Comparison of ENCODE assay signal across 9 cellular contexts in genomic region chr16:70577256-70577698, GRCh38. TPM values are rescaled to one million over a fixed set of nuclear protein-coding genes. Genes with fewer than 3 reads are reported as not detected.
A peak's percentile ranks its signal among the peaks of the same experiment; 100 is the strongest.
DNase-seq lines count a peak whose midpoint lies in the region; ATAC-seq, FAIRE-seq and TF ChIP-seq lines count a peak whose summit lies in the region.
"Had no signal": no experiment of that assay in that cellular context is flagged by ENCODE, and none has a peak within 500 bp of the region (broad histone marks: within the 10 kb centered on the region; RNA-seq: fewer than 3 reads in every experiment).

No MANE protein-coding gene starts in this region.

- intact Hi-C loops in ascending aorta (cut with DNase I): loop anchor here (1.0 to 10.0 kb wide), 3 partner anchors 15 to 168 kb away; partner anchors contain the start of gene IL34

- POLR2A ChIA-PET in A549 (lab: Yijun Ruan, JAX): no interaction called here

- CTCF ChIA-PET in A549 (lab: Yijun Ruan, JAX): interaction anchor here (0.6 kb wide), 1 partner anchor 20 kb away, joined by 3 read pairs; no protein-coding TSS in a partner anchor

- FAIRE-seq in A549 (lab: Jason Lieb, UNC): no peak

- DNase-seq in A549 (ENCODE audit: low read depth in 1 of 2, low spot score in 1 of 2) (no peak), HCEC 1CT (peak; percentile 38), ascending aorta (ENCODE audit: low spot score in 2 of 2) (peak; percentile 58 to 96), kidney epithelial cell (ENCODE audit: low read depth) (peak; percentile 50), CD1c-positive myeloid dendritic cell (ENCODE audit: extremely low spot score) (no peak), SK-N-DZ (ENCODE audit: low spot score) (no peak), NCI-H1417 (lab: John Stamatoyannopoulos, UW) (no peak)
- DNase-seq: cortex of kidney had no signal

- TF ChIP-seq CTCF in A549 (IDR thresholded peaks at IDR 0.05) (no peak), ascending aorta (IDR thresholded peaks at IDR 0.05) (no peak), kidney epithelial cell (IDR thresholded peaks at IDR 0.05; ENCODE audit: insufficient read depth, low read length, poor library complexity, severe bottlenecking) (no peak)

- TF ChIP-seq RAD21 in A549 (conservative IDR thresholded peaks at IDR 0.05 in 1 of 2, IDR thresholded peaks at IDR 0.05 in 1 of 2): no peak

- H3K27ac ChIP-seq in A549 (peak overlapping the region in 1 of 2 experiments; percentile 37; a peak in 1 of 6 replicates), ascending aorta (peak overlapping the region; percentile 77 to 79)

- H3K36me3 ChIP-seq in ascending aorta (peaks cover 3% of the 10 kb centered on the region in 2 donors), kidney epithelial cell (ENCODE audit: control insufficient read depth, insufficient read depth, low read length) (no peaks in the 10 kb centered on the region)

- H3K4me2 ChIP-seq in A549: no peak overlapping the region

- H3K27me3 ChIP-seq in ascending aorta (no peaks in the 10 kb centered on the region), kidney epithelial cell (ENCODE audit: control insufficient read depth, insufficient read depth, low read length) (no peaks in the 10 kb centered on the region)

- no peak overlapping the region for H3K4me3 ChIP-seq in A549
- H3K4me3 ChIP-seq in ascending aorta: no peak overlapping the region
- H3K4me3 ChIP-seq in kidney epithelial cell (ENCODE audit: low read depth, low read length): no peak overlapping the region

- 73% methylated on average over 9 of the region's 9 CpGs for WGBS in A549 (ENCODE audit: missing lambda C conversion rate)

- no peak for TF ChIP-seq POLR2A in A549 (IDR thresholded peaks at IDR 0.05; ENCODE audit: low read length)

- H3K4me1 ChIP-seq in A549 (peaks cover 12% of the 10 kb centered on the region; the same call in 1 of the 3 replicates), ascending aorta (peaks cover 15 to 64% of the 10 kb centered on the region in 2 donors)

- no peak for TF ChIP-seq EP300 in A549 (IDR thresholded peaks at IDR 0.05)

- H3K9me3 ChIP-seq in A549 (no peaks in the 10 kb centered on the region), ascending aorta (no peaks in the 10 kb centered on the region)

- ATAC-seq in A549 (peak; percentile 49 to 50; a peak in 5 of 6 replicates), HG03571 (IDR thresholded peaks at IDR 0.05; ENCODE audit: unreplicated experiment) (no peak)

TF ChIP-seq in A549, 52 proteins besides CTCF, POLR2A, EP300 and RAD21:
- TF ChIP-seq BHLHE40 (IDR thresholded peaks at IDR 0.05; ENCODE audit: low read depth, low read length): no peak
- TF ChIP-seq MAZ (IDR thresholded peaks at IDR 0.05; ENCODE audit: borderline replicate concordance, low read depth, low read length): no peak
- TF ChIP-seq FOSL2 (IDR thresholded peaks at IDR 0.05): no peak
- TF ChIP-seq FOSL2 (CRISPR knock-in tag; IDR thresholded peaks at IDR 0.05): no peak
- no peak for TF ChIP-seq ESRRA (IDR thresholded peaks at IDR 0.05; ENCODE audit: borderline replicate concordance, low read length)
- no peak for TF ChIP-seq CBX2 (IDR thresholded peaks at IDR 0.05; ENCODE audit: borderline replicate concordance, low read depth)
- TF ChIP-seq KDM5A (IDR thresholded peaks at IDR 0.05): no peak
- TF ChIP-seq ZNF302 (CRISPR knock-in tag; IDR thresholded peaks at IDR 0.05): no peak
- no peak for TF ChIP-seq TFCP2L1 (CRISPR knock-in tag; IDR thresholded peaks at IDR 0.05)
- no peak for TF ChIP-seq PBX3 (IDR thresholded peaks at IDR 0.05)
- no peak for TF ChIP-seq GATA3 (IDR thresholded peaks at IDR 0.05; ENCODE audit: borderline replicate concordance)
- no peak for TF ChIP-seq KDM1A (IDR thresholded peaks at IDR 0.05; ENCODE audit: low read depth)
- no peak for TF ChIP-seq ZSCAN20 (CRISPR knock-in tag; IDR thresholded peaks at IDR 0.05)
- no peak for TF ChIP-seq RFX5 (IDR thresholded peaks at IDR 0.05)
- TF ChIP-seq NR3C1 (IDR thresholded peaks at IDR 0.05): no peak
- TF ChIP-seq HOXB5 (CRISPR knock-in tag; IDR thresholded peaks at IDR 0.05): no peak
- TF ChIP-seq ZC3H11A (IDR thresholded peaks at IDR 0.05): no peak
- no peak for TF ChIP-seq SREBF2 (IDR thresholded peaks at IDR 0.05)
- no peak for TF ChIP-seq NFE2L2 (conservative IDR thresholded peaks at IDR 0.05; ENCODE audit: low read length)
- TF ChIP-seq E2F6 (IDR thresholded peaks at IDR 0.05; ENCODE audit: borderline replicate concordance, low read depth): no peak
- no peak for TF ChIP-seq HOXA7 (CRISPR knock-in tag; IDR thresholded peaks at IDR 0.05)

RNA-seq across cellular contexts. Expression of gene SF3B3, which starts 53.7 kb away (rescaled TPM):
- polyA plus RNA-seq in A549 (2011; rRNA removed) (155 and 302 TPM in 2 replicates), A549 (2017; fragmentation: RNase III; extraction: RNeasy Plus Mini Kit Qiagen cat#74134 plus additional on column Dnase treatment) (111 to 118 TPM (median 115 TPM) in 3 replicates)
- polyA plus RNA-seq in A549 (2012; cell fraction: cytosol; rRNA removed): 73.9 and 101 TPM in 2 replicates
- polyA plus RNA-seq in A549 (2012; cell fraction: nucleus; rRNA removed): 210 and 337 TPM in 2 replicates
- 321 and 327 TPM in 2 replicates for polyA minus RNA-seq in A549 (2011; rRNA and poly(A)+ RNA removed)
- total RNA-seq in ascending aorta (31.2 TPM), kidney epithelial cell (103 and 140 TPM in 2 replicates)
- polyA plus RNA-seq in SK-N-DZ (2014; cell fraction: cytosol; rRNA removed): 102 and 189 TPM in 2 replicates
- 158 and 172 TPM in 2 replicates for polyA plus RNA-seq in SK-N-DZ (2014; cell fraction: nucleus; rRNA removed)

RNA-seq across cellular contexts. Expression of gene COG4, which starts 53.9 kb away (rescaled TPM):
- polyA plus RNA-seq in A549 (2011; rRNA removed): 48.2 and 53.1 TPM in 2 replicates
- 42.1 and 53.3 TPM in 2 replicates for polyA plus RNA-seq in A549 (2012; cell fraction: cytosol; rRNA removed)
- 75.5 and 99.7 TPM in 2 replicates for polyA plus RNA-seq in A549 (2012; cell fraction: nucleus; rRNA removed)
- polyA plus RNA-seq in A549 (2017; fragmentation: RNase III; extraction: RNeasy Plus Mini Kit Qiagen cat#74134 plus additional on column Dnase treatment): 40.9 to 46.5 TPM (median 42.7 TPM) in 3 replicates
- polyA minus RNA-seq in A549 (2011; rRNA and poly(A)+ RNA removed): 53.6 and 67.3 TPM in 2 replicates
- 59.1 TPM for total RNA-seq in ascending aorta
- 37.7 and 46.4 TPM in 2 replicates for total RNA-seq in kidney epithelial cell
- 112 and 169 TPM in 2 replicates for polyA plus RNA-seq in SK-N-DZ (2014; cell fraction: cytosol; rRNA removed)
- 342 and 354 TPM in 2 replicates for polyA plus RNA-seq in SK-N-DZ (2014; cell fraction: nucleus; rRNA removed)

Comparison
In these comparisons a context has a peak if more than half of its experiments do, and no peak if none do; other contexts are left out.
1. DNase-seq: peak in HCEC 1CT (single experiment), ascending aorta (2 of 2) and kidney epithelial cell (single experiment); none in A549 (0 of 2), CD1c-positive myeloid dendritic cell (single experiment), SK-N-DZ (single experiment) and NCI-H1417 (0 of 3).